Comparison of ENCODE assay signal across 19 cellular contexts in genomic region chr12:123591702-123592481, GRCh38. TPM values are rescaled to one million over a fixed set of nuclear protein-coding genes. Genes with fewer than 3 reads are reported as not detected.
DNase-seq lines count a peak whose midpoint lies in the region; ATAC-seq, FAIRE-seq and TF ChIP-seq lines count a peak whose summit lies in the region.
"Had no signal": no experiment of that assay in that cellular context is flagged by ENCODE, and none has a peak within 500 bp of the region (broad histone marks: within the 10 kb centered on the region; RNA-seq: fewer than 3 reads in every experiment).

No MANE protein-coding gene starts in this region.

- H4K20me1 ChIP-seq in HepG2 (ENCODE audit: insufficient read depth, low read length) = peaks cover 45% of the 10 kb centered on the region

- DNase-seq in AG04450 (ENCODE audit: low read depth, low spot score) (peak; percentile 24), Daoy (ENCODE audit: low read depth) (peak; percentile 74), adipocyte (ENCODE audit: low read depth) (peak; percentile 43), HepG2 (ENCODE audit: low spot score) (no peak), NAMALWA (ENCODE audit: low spot score) (no peak), T-helper 9 cell (no peak)
- no peak for DNase-seq in stimulated activated CD4-positive, alpha-beta T cell treated with anti-CD3 and anti-CD28 coated beads, Interleukin-4, amount 100 ng/mL, for 4 hours
- DNase-seq: activated CD8-positive, alpha-beta memory T cell treated with anti-CD3 and anti-CD28 coated beads, Interleukin-2, amount 50 U/mL, for 4 hours; C1 segment of cervical spinal cord; effector CD4-positive, alpha-beta T cell; GF-D8; KG1; kidney; NCI-H1930; retina; SJCRH30; stimulated activated CD4-positive, alpha-beta T cell treated with anti-CD3 and anti-CD28 coated beads, Interleukin-4, amount 100 ng/mL, for 1 hour; stomach had no signal

- H3K4me3 ChIP-seq in AG04450 (ENCODE audit: low read depth, low read length) (no peak overlapping the region), adipocyte (ENCODE audit: low read length) (no peak overlapping the region), HepG2 (replicated peaks in 1 of 3; ENCODE audit: insufficient read depth in 1 of 3, low read depth in 2 of 3, low read length in 3 of 3) (no peak overlapping the region)
- H3K4me3 ChIP-seq: SJCRH30, stomach had no signal

- TF ChIP-seq CTCF in AG04450 (IDR thresholded peaks at IDR 0.05; ENCODE audit: low read depth, low read length) (no peak), HepG2 (CRISPR knock-in tag; IDR thresholded peaks at IDR 0.05) (no peak)

- H3K9ac ChIP-seq in adipocyte (ENCODE audit: low read length) (peak overlapping the region; percentile 19), HepG2 (ENCODE audit: insufficient read depth, low read depth, low read length) (peak overlapping the region; percentile 24; the same call in 1 of the 2 replicates)

- WGBS in HepG2 (ENCODE audit: low lambda C conversion rate) = 87% methylated on average over 8 of the region's 8 CpGs

- BruUV-seq in HepG2 (replicated peaks; lab: Mats Ljungman, UMichigan) = no TSS peak

- H3K9me3 ChIP-seq in AG04450 (ENCODE audit: control insufficient read depth, insufficient read depth, low read length) = no peaks in the 10 kb centered on the region
- no peaks in the 10 kb centered on the region for H3K9me3 ChIP-seq in adipocyte (ENCODE audit: control insufficient read depth, low read length)
- H3K9me3 ChIP-seq in HepG2 (ENCODE audit: low read length) = no peaks in the 10 kb centered on the region
- H3K9me3 ChIP-seq: SJCRH30, stomach had no signal

- H3K4me2 ChIP-seq in HepG2 (ENCODE audit: low read depth, low read length) = 0 out of 2 replicates have a peak overlapping the region, but pooled peaks have one; percentile 13

- TF ChIP-seq EP300 in HepG2 (IDR thresholded peaks at IDR 0.05; ENCODE audit: low read depth in 2 of 2, low read length in 2 of 2) (no peak), HepG2 (CRISPR knock-in tag; IDR thresholded peaks at IDR 0.05; ENCODE audit: borderline replicate concordance) (no peak)

- in situ Hi-C loops in HepG2 (cut with HindIII; ENCODE audit: extremely low pct_ligation_motif_present, low pct_unique_long_range_greater_than_20kb) = no loop called here

- H3K79me2 ChIP-seq in HepG2 (ENCODE audit: insufficient read depth, low read length) = peaks cover 79% of the 10 kb centered on the region

- POLR2A ChIA-PET in AG04450 (lab: Yijun Ruan, JAX) (no interaction called here), HepG2 (lab: Yijun Ruan, JAX) (interaction anchor here (1.0 to 2.6 kb wide), 3 partner anchors 11 to 21 kb away, joined by 3 to 7 read pairs (median 3); partner anchors contain the start of gene DDX55)

- intact Hi-C loops in HepG2 (cut with micrococcal nuclease; ENCODE audit: unreplicated experiment) = no loop called here

- H3K27me3 ChIP-seq in AG04450 (ENCODE audit: control insufficient read depth, insufficient read depth, low read length) (no peaks in the 10 kb centered on the region), adipocyte (replicated peaks; ENCODE audit: control insufficient read depth, insufficient read depth, low read length) (no peaks in the 10 kb centered on the region), HepG2 (ENCODE audit: control insufficient read depth in 1 of 2, insufficient read depth in 2 of 2, low read length in 2 of 2) (no peaks in the 10 kb centered on the region)
- H3K27me3 ChIP-seq: SJCRH30, stomach had no signal

- H3K4me1 ChIP-seq in adipocyte (ENCODE audit: control insufficient read depth, insufficient read depth, low read length) (peaks cover 32% of the 10 kb centered on the region), HepG2 (ENCODE audit: insufficient read depth, low read length) (peaks cover 93% of the 10 kb centered on the region)
- H3K4me1 ChIP-seq: SJCRH30 had no signal

- no peak for TF ChIP-seq POLR2A in HepG2 (IDR thresholded peaks at IDR 0.05; ENCODE audit: insufficient read depth in 1 of 2, low read depth in 2 of 2, low read length in 2 of 2)

- no peak for ATAC-seq in HepG2
- no peak for ATAC-seq in HG03571 (IDR thresholded peaks at IDR 0.05; ENCODE audit: unreplicated experiment)

- H3K27ac ChIP-seq in AG04450 (ENCODE audit: low read depth, low read length) (peak overlapping the region; percentile 33), HepG2 (ENCODE audit: extremely low read length, insufficient read depth, low read length) (peak overlapping the region; percentile 42)
- H3K27ac ChIP-seq: SJCRH30, stomach had no signal

- no peak for TF ChIP-seq RAD21 in HepG2 (CRISPR knock-in tag; IDR thresholded peaks at IDR 0.05)

- H2AFZ ChIP-seq in HepG2 (ENCODE audit: low read length) = no peak overlapping the region

- H3K36me3 ChIP-seq in adipocyte (ENCODE audit: control insufficient read depth, insufficient read depth, low read length, severe bottlenecking) (peaks cover 85% of the 10 kb centered on the region), HepG2 (replicated peaks in 1 of 2; ENCODE audit: control insufficient read depth in 1 of 2, insufficient read depth in 2 of 2, low read length in 2 of 2) (peaks cover 8 to 62% of the 10 kb centered on the region in 2 experiments)

- no peak for FAIRE-seq in HepG2 (lab: Jason Lieb, UNC)
- FAIRE-seq: kidney had no signal

- CTCF ChIA-PET in AG04450 (lab: Charles Lee) (interaction anchor here (1.0 kb wide), 1 partner anchor 9 kb away, joined by 3 read pairs; no protein-coding TSS in a partner anchor), HepG2 (lab: Yijun Ruan, JAX; ENCODE audit: low intra/inter-chr PET ratio, low total read pairs) (no interaction called here)

RNA-seq across cellular contexts. Expression of gene TMED2, which starts 7.5 kb away (rescaled TPM):
- polyA plus RNA-seq in AG04450 (2011; rRNA removed) = 241 and 319 TPM in 2 replicates
- polyA minus RNA-seq in AG04450 (2011; rRNA and poly(A)+ RNA removed) = 171 and 196 TPM in 2 replicates
- 308 and 311 TPM in 2 replicates for total RNA-seq in Daoy (2014; rRNA removed; shearing (Covaris generic))
- 202 and 240 TPM in 2 replicates for total RNA-seq in HepG2 (2016; rRNA removed; fragmentation: Illumina TruSeq; extraction: Trizol)
- 94.8 and 112 TPM in 2 replicates for total RNA-seq in HepG2 (2016; cell fraction: cytosol; rRNA removed; fragmentation: Illumina TruSeq; extraction: Trizol; ENCODE audit: low read depth)
- total RNA-seq in HepG2 (2016; cell fraction: insoluble cytoplasmic fraction; rRNA removed; fragmentation: Illumina TruSeq; extraction: Trizol) = 191 and 250 TPM in 2 replicates
- total RNA-seq in HepG2 (2016; cell fraction: membrane; rRNA removed; fragmentation: Illumina TruSeq; extraction: Trizol) = 262 and 272 TPM in 2 replicates
- total RNA-seq in HepG2 (2016; cell fraction: nucleus; rRNA removed; fragmentation: Illumina TruSeq; extraction: Trizol) = 193 and 223 TPM in 2 replicates
- polyA plus RNA-seq in HepG2 (2011; rRNA removed) = 166 and 200 TPM in 2 replicates
- 96.9 and 166 TPM in 2 replicates for polyA plus RNA-seq in HepG2 (2011; cell fraction: cytosol; rRNA removed)
- polyA plus RNA-seq in HepG2 (2011; cell fraction: nucleus; rRNA removed) = 44.3 and 60.5 TPM in 2 replicates
- 213 and 226 TPM in 2 replicates for polyA plus RNA-seq in HepG2 (2012)
- polyA plus RNA-seq in HepG2 (2016; cell fraction: cytosol; fragmentation: Illumina TruSeq; extraction: Trizol; ENCODE audit: low read depth) = 92.3 and 134 TPM in 2 replicates
- 211 and 222 TPM in 2 replicates for polyA plus RNA-seq in HepG2 (2016; cell fraction: insoluble cytoplasmic fraction; fragmentation: Illumina TruSeq; extraction: Trizol; ENCODE audit: low read depth)
- polyA plus RNA-seq in HepG2 (2016; cell fraction: membrane; fragmentation: Illumina TruSeq; extraction: Trizol; ENCODE audit: low read depth) = 206 and 232 TPM in 2 replicates
- 282 and 306 TPM in 2 replicates for polyA plus RNA-seq in HepG2 (2016; cell fraction: nucleus; fragmentation: Illumina TruSeq; extraction: Trizol; ENCODE audit: insufficient read depth, low read depth)
- polyA minus RNA-seq in HepG2 (2011; rRNA and poly(A)+ RNA removed; ENCODE audit: low replicate concordance) = 86.0 and 140 TPM in 2 replicates
- 111 and 124 TPM in 2 replicates for polyA minus RNA-seq in HepG2 (2011; cell fraction: cytosol; rRNA and poly(A)+ RNA removed)
- polyA minus RNA-seq in HepG2 (2011; cell fraction: nucleus; rRNA and poly(A)+ RNA removed) = 70.8 and 82.7 TPM in 2 replicates

RNA-seq across cellular contexts. Expression of gene DDX55, which starts 10.0 kb away (rescaled TPM):
- polyA plus RNA-seq in AG04450 (2011; rRNA removed) (12.6 and 15.4 TPM in 2 replicates), HepG2 (2011; rRNA removed) (21.1 and 22.2 TPM in 2 replicates)
- polyA minus RNA-seq in AG04450 (2011; rRNA and poly(A)+ RNA removed) = 11.5 and 12.6 TPM in 2 replicates
- total RNA-seq in Daoy (2014; rRNA removed; shearing (Covaris generic)) = 42.5 and 45.4 TPM in 2 replicates
- 29.5 and 37.0 TPM in 2 replicates for total RNA-seq in HepG2 (2016; rRNA removed; fragmentation: Illumina TruSeq; extraction: Trizol)
- total RNA-seq in HepG2 (2016; cell fraction: cytosol; rRNA removed; fragmentation: Illumina TruSeq; extraction: Trizol; ENCODE audit: low read depth) = 8.9 and 10.0 TPM in 2 replicates
- 26.9 and 38.3 TPM in 2 replicates for total RNA-seq in HepG2 (2016; cell fraction: insoluble cytoplasmic fraction; rRNA removed; fragmentation: Illumina TruSeq; extraction: Trizol)
- 15.6 and 16.1 TPM in 2 replicates for total RNA-seq in HepG2 (2016; cell fraction: membrane; rRNA removed; fragmentation: Illumina TruSeq; extraction: Trizol)
- 35.7 and 44.5 TPM in 2 replicates for total RNA-seq in HepG2 (2016; cell fraction: nucleus; rRNA removed; fragmentation: Illumina TruSeq; extraction: Trizol)
- 14.7 and 16.6 TPM in 2 replicates for polyA plus RNA-seq in HepG2 (2011; cell fraction: cytosol; rRNA removed)
- polyA plus RNA-seq in HepG2 (2011; cell fraction: nucleus; rRNA removed) = 51.9 and 61.7 TPM in 2 replicates
- polyA plus RNA-seq in HepG2 (2012) = 18.1 and 19.2 TPM in 2 replicates
- 2.9 and 3.0 TPM in 2 replicates for polyA plus RNA-seq in HepG2 (2016; cell fraction: cytosol; fragmentation: Illumina TruSeq; extraction: Trizol; ENCODE audit: low read depth)
- polyA plus RNA-seq in HepG2 (2016; cell fraction: insoluble cytoplasmic fraction; fragmentation: Illumina TruSeq; extraction: Trizol; ENCODE audit: low read depth) = 28.1 and 28.8 TPM in 2 replicates
- 6.4 and 7.9 TPM in 2 replicates for polyA plus RNA-seq in HepG2 (2016; cell fraction: membrane; fragmentation: Illumina TruSeq; extraction: Trizol; ENCODE audit: low read depth)
- polyA plus RNA-seq in HepG2 (2016; cell fraction: nucleus; fragmentation: Illumina TruSeq; extraction: Trizol; ENCODE audit: insufficient read depth, low read depth) = 105 and 110 TPM in 2 replicates
- polyA minus RNA-seq in HepG2 (2011; rRNA and poly(A)+ RNA removed; ENCODE audit: low replicate concordance) = 19.8 and 42.6 TPM in 2 replicates
- polyA minus RNA-seq in HepG2 (2011; cell fraction: cytosol; rRNA and poly(A)+ RNA removed) = 6.6 and 12.3 TPM in 2 replicates
- polyA minus RNA-seq in HepG2 (2011; cell fraction: nucleus; rRNA and poly(A)+ RNA removed) = 42.1 and 43.8 TPM in 2 replicates

RNA-seq across cellular contexts. Expression of gene EIF2B1, which starts 41.6 kb away (rescaled TPM):
- 36.6 and 37.8 TPM in 2 replicates for polyA plus RNA-seq in AG04450 (2011; rRNA removed)
- polyA minus RNA-seq in AG04450 (2011; rRNA and poly(A)+ RNA removed) = 15.6 and 15.9 TPM in 2 replicates
- total RNA-seq in Daoy (2014; rRNA removed; shearing (Covaris generic)) = 160 and 315 TPM in 2 replicates
- total RNA-seq in HepG2 (2016; rRNA removed; fragmentation: Illumina TruSeq; extraction: Trizol) = 37.4 and 45.1 TPM in 2 replicates
- total RNA-seq in HepG2 (2016; cell fraction: cytosol; rRNA removed; fragmentation: Illumina TruSeq; extraction: Trizol; ENCODE audit: low read depth) = 6.1 and 6.7 TPM in 2 replicates
- total RNA-seq in HepG2 (2016; cell fraction: insoluble cytoplasmic fraction; rRNA removed; fragmentation: Illumina TruSeq; extraction: Trizol) = 35.8 and 45.7 TPM in 2 replicates
- total RNA-seq in HepG2 (2016; cell fraction: membrane; rRNA removed; fragmentation: Illumina TruSeq; extraction: Trizol) = 12.7 and 13.4 TPM in 2 replicates
- total RNA-seq in HepG2 (2016; cell fraction: nucleus; rRNA removed; fragmentation: Illumina TruSeq; extraction: Trizol) = 21.2 TPM in 2 replicates
- 18.7 and 20.1 TPM in 2 replicates for polyA plus RNA-seq in HepG2 (2011; rRNA removed)
- 13.7 and 16.6 TPM in 2 replicates for polyA plus RNA-seq in HepG2 (2011; cell fraction: cytosol; rRNA removed)
- 34.5 and 45.8 TPM in 2 replicates for polyA plus RNA-seq in HepG2 (2011; cell fraction: nucleus; rRNA removed)
- 20.4 and 24.1 TPM in 2 replicates for polyA plus RNA-seq in HepG2 (2012)
- 5.1 and 5.6 TPM in 2 replicates for polyA plus RNA-seq in HepG2 (2016; cell fraction: cytosol; fragmentation: Illumina TruSeq; extraction: Trizol; ENCODE audit: low read depth)
- polyA plus RNA-seq in HepG2 (2016; cell fraction: insoluble cytoplasmic fraction; fragmentation: Illumina TruSeq; extraction: Trizol; ENCODE audit: low read depth) = 50.2 and 53.5 TPM in 2 replicates
- 10.5 and 10.8 TPM in 2 replicates for polyA plus RNA-seq in HepG2 (2016; cell fraction: membrane; fragmentation: Illumina TruSeq; extraction: Trizol; ENCODE audit: low read depth)
- polyA plus RNA-seq in HepG2 (2016; cell fraction: nucleus; fragmentation: Illumina TruSeq; extraction: Trizol; ENCODE audit: insufficient read depth, low read depth) = 37.5 and 40.1 TPM in 2 replicates
- polyA minus RNA-seq in HepG2 (2011; rRNA and poly(A)+ RNA removed; ENCODE audit: low replicate concordance) = 6.3 and 19.6 TPM in 2 replicates
- 5.5 and 6.0 TPM in 2 replicates for polyA minus RNA-seq in HepG2 (2011; cell fraction: cytosol; rRNA and poly(A)+ RNA removed)
- 15.8 and 17.0 TPM in 2 replicates for polyA minus RNA-seq in HepG2 (2011; cell fraction: nucleus; rRNA and poly(A)+ RNA removed)

RNA-seq across cellular contexts. Expression of gene GTF2H3, which starts 41.7 kb away (rescaled TPM):
- polyA plus RNA-seq in AG04450 (2011; rRNA removed) (35.8 and 55.1 TPM in 2 replicates), HepG2 (2011; rRNA removed) (24.6 and 35.8 TPM in 2 replicates)
- 22.3 and 32.7 TPM in 2 replicates for polyA minus RNA-seq in AG04450 (2011; rRNA and poly(A)+ RNA removed)
- 59.7 and 83.3 TPM in 2 replicates for total RNA-seq in Daoy (2014; rRNA removed; shearing (Covaris generic))
- 58.8 and 88.6 TPM in 2 replicates for total RNA-seq in HepG2 (2016; rRNA removed; fragmentation: Illumina TruSeq; extraction: Trizol)
- 15.1 and 15.3 TPM in 2 replicates for total RNA-seq in HepG2 (2016; cell fraction: cytosol; rRNA removed; fragmentation: Illumina TruSeq; extraction: Trizol; ENCODE audit: low read depth)
- 59.9 and 91.7 TPM in 2 replicates for total RNA-seq in HepG2 (2016; cell fraction: insoluble cytoplasmic fraction; rRNA removed; fragmentation: Illumina TruSeq; extraction: Trizol)
- 10.1 and 11.7 TPM in 2 replicates for total RNA-seq in HepG2 (2016; cell fraction: membrane; rRNA removed; fragmentation: Illumina TruSeq; extraction: Trizol)
- total RNA-seq in HepG2 (2016; cell fraction: nucleus; rRNA removed; fragmentation: Illumina TruSeq; extraction: Trizol) = 31.6 and 37.7 TPM in 2 replicates
- 18.5 and 28.8 TPM in 2 replicates for polyA plus RNA-seq in HepG2 (2011; cell fraction: cytosol; rRNA removed)
- 9.9 and 10.3 TPM in 2 replicates for polyA plus RNA-seq in HepG2 (2011; cell fraction: nucleus; rRNA removed)
- polyA plus RNA-seq in HepG2 (2012) = 25.9 and 38.9 TPM in 2 replicates
- 2.0 and 2.1 TPM in 2 replicates for polyA plus RNA-seq in HepG2 (2016; cell fraction: cytosol; fragmentation: Illumina TruSeq; extraction: Trizol; ENCODE audit: low read depth)
- polyA plus RNA-seq in HepG2 (2016; cell fraction: insoluble cytoplasmic fraction; fragmentation: Illumina TruSeq; extraction: Trizol; ENCODE audit: low read depth) = 54.9 and 61.2 TPM in 2 replicates
- 4.9 and 5.3 TPM in 2 replicates for polyA plus RNA-seq in HepG2 (2016; cell fraction: membrane; fragmentation: Illumina TruSeq; extraction: Trizol; ENCODE audit: low read depth)
- 35.7 and 38.8 TPM in 2 replicates for polyA plus RNA-seq in HepG2 (2016; cell fraction: nucleus; fragmentation: Illumina TruSeq; extraction: Trizol; ENCODE audit: insufficient read depth, low read depth)
- 23.9 and 24.4 TPM in 2 replicates for polyA minus RNA-seq in HepG2 (2011; rRNA and poly(A)+ RNA removed; ENCODE audit: low replicate concordance)
- 17.9 and 24.5 TPM in 2 replicates for polyA minus RNA-seq in HepG2 (2011; cell fraction: cytosol; rRNA and poly(A)+ RNA removed)
- 25.1 and 33.9 TPM in 2 replicates for polyA minus RNA-seq in HepG2 (2011; cell fraction: nucleus; rRNA and poly(A)+ RNA removed)

RNA-seq across cellular contexts. Expression of gene RILPL1, which starts 58.4 kb away (rescaled TPM):
- polyA plus RNA-seq in AG04450 (2011; rRNA removed) (18.7 and 19.8 TPM in 2 replicates), HepG2 (2011; rRNA removed) (28.4 and 32.0 TPM in 2 replicates)
- polyA minus RNA-seq in AG04450 (2011; rRNA and poly(A)+ RNA removed) = 14.6 and 15.4 TPM in 2 replicates
- 6.2 and 8.1 TPM in 2 replicates for total RNA-seq in Daoy (2014; rRNA removed; shearing (Covaris generic))
- 3.9 and 5.8 TPM in 2 replicates for total RNA-seq in HepG2 (2016; rRNA removed; fragmentation: Illumina TruSeq; extraction: Trizol)
- total RNA-seq in HepG2 (2016; cell fraction: cytosol; rRNA removed; fragmentation: Illumina TruSeq; extraction: Trizol; ENCODE audit: low read depth) = 6.3 and 6.7 TPM in 2 replicates
- total RNA-seq in HepG2 (2016; cell fraction: insoluble cytoplasmic fraction; rRNA removed; fragmentation: Illumina TruSeq; extraction: Trizol) = 2.8 and 5.3 TPM in 2 replicates
- total RNA-seq in HepG2 (2016; cell fraction: membrane; rRNA removed; fragmentation: Illumina TruSeq; extraction: Trizol) = 6.3 and 7.3 TPM in 2 replicates
- 4.4 and 5.2 TPM in 2 replicates for total RNA-seq in HepG2 (2016; cell fraction: nucleus; rRNA removed; fragmentation: Illumina TruSeq; extraction: Trizol)
- polyA plus RNA-seq in HepG2 (2011; cell fraction: cytosol; rRNA removed) = 17.9 and 21.6 TPM in 2 replicates
- polyA plus RNA-seq in HepG2 (2011; cell fraction: nucleus; rRNA removed) = 30.6 and 32.1 TPM in 2 replicates
- 14.7 and 22.7 TPM in 2 replicates for polyA plus RNA-seq in HepG2 (2012)
- 6.6 and 7.4 TPM in 2 replicates for polyA plus RNA-seq in HepG2 (2016; cell fraction: cytosol; fragmentation: Illumina TruSeq; extraction: Trizol; ENCODE audit: low read depth)
- 6.6 and 7.8 TPM in 2 replicates for polyA plus RNA-seq in HepG2 (2016; cell fraction: insoluble cytoplasmic fraction; fragmentation: Illumina TruSeq; extraction: Trizol; ENCODE audit: low read depth)
- polyA plus RNA-seq in HepG2 (2016; cell fraction: membrane; fragmentation: Illumina TruSeq; extraction: Trizol; ENCODE audit: low read depth) = 9.0 and 9.4 TPM in 2 replicates
- polyA plus RNA-seq in HepG2 (2016; cell fraction: nucleus; fragmentation: Illumina TruSeq; extraction: Trizol; ENCODE audit: insufficient read depth, low read depth) = 19.9 and 21.9 TPM in 2 replicates
- 7.3 and 20.5 TPM in 2 replicates for polyA minus RNA-seq in HepG2 (2011; rRNA and poly(A)+ RNA removed; ENCODE audit: low replicate concordance)
- 9.8 and 11.1 TPM in 2 replicates for polyA minus RNA-seq in HepG2 (2011; cell fraction: cytosol; rRNA and poly(A)+ RNA removed)
- polyA minus RNA-seq in HepG2 (2011; cell fraction: nucleus; rRNA and poly(A)+ RNA removed) = 16.5 and 17.8 TPM in 2 replicates

Comparison
In these comparisons a context has a peak if more than half of its experiments do, and no peak if none do; other contexts are left out.
1. DNase-seq: peak in AG04450 (single experiment), Daoy (single experiment) and adipocyte (single experiment); none in HepG2 (single experiment), NAMALWA (single experiment), stimulated activated CD4-positive, alpha-beta T cell treated with anti-CD3 and anti-CD28 coated beads, Interleukin-4, amount 100 ng/mL, for 4 hours (0 of 2) and T-helper 9 cell (single experiment).